Comparison of ENCODE assay signal across 30 cellular contexts in the genomic region with DNA sequence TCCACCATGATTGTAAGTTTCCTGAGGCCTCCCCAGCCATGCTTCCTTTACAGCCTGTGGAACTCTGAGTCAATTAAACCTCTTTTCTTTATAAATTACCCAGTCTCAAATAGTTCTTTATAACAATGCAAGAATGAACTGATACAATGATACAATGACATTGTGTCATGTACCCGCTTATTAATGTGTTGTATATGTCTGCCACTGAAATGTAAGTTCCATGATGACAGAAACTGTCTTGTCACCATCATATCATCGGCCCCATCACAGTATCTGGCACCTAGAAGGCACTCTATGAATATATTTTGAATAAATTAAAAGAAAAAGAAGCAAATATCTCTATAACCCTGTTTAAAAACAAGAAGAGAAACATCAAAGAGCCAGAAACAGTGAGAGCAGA. TPM values are rescaled to one million over a fixed set of nuclear protein-coding genes. Genes with fewer than 3 reads are reported as not detected.
"Had no signal": no experiment of that assay in that cellular context is flagged by ENCODE, and none has a peak within 500 bp of the region (broad histone marks: within the 10 kb centered on the region; RNA-seq: fewer than 3 reads in every experiment).

No MANE protein-coding gene starts in this region.

- H3K27ac ChIP-seq: adrenal gland, ascending aorta, body of pancreas, brain microvascular endothelial cell, breast epithelium, cardiac muscle cell had no signal

- H3K4me3 ChIP-seq: adrenal gland, ascending aorta, body of pancreas, breast epithelium, cardiac muscle cell had no signal

- H3K36me3 ChIP-seq: adrenal gland, ascending aorta, brain microvascular endothelial cell, breast epithelium, cardiac muscle cell had no signal

- H3K27me3 ChIP-seq: ascending aorta, body of pancreas, brain microvascular endothelial cell, breast epithelium had no signal

- H3K9me3 ChIP-seq: adrenal gland, ascending aorta, body of pancreas, breast epithelium had no signal

- DNase-seq: activated effector memory CD4-positive, alpha-beta T cell treated with anti-CD3 and anti-CD28 coated beads, Interleukin-2, amount 50 U/mL, for 16 hours; activated effector memory CD4-positive, alpha-beta T cell treated with Interleukin-2 at 50 U/mL for 16 hours; activated gamma-delta T cell; activated gamma-delta T cell treated with Interleukin-2 at 50 U/mL for 16 hours; activated naive CD4-positive, alpha-beta T cell; activated naive CD4-positive, alpha-beta T cell treated with anti-CD3 and anti-CD28 coated beads for 36 hours; activated naive CD4-positive, alpha-beta T cell treated with anti-CD3 and anti-CD28 coated beads, Interleukin-2, amount 10 ng/mL, durations not matched to agents 7 days and 5 days; activated naive CD4-positive, alpha-beta T cell treated with anti-CD3 and anti-CD28 coated beads, Interleukin-2, amount 50 U/mL, for 16 hours; activated naive CD4-positive, alpha-beta T cell treated with Interleukin-2 at 50 U/mL for 16 hours; activated naive CD8-positive, alpha-beta T cell treated with anti-CD3 and anti-CD28 coated beads for 36 hours; activated naive CD8-positive, alpha-beta T cell treated with anti-CD3 and anti-CD28 coated beads, Interleukin-2, amount 10 ng/mL, durations not matched to agents 7 days and 5 days; activated naive CD8-positive, alpha-beta T cell treated with anti-CD3 and anti-CD28 coated beads, Interleukin-2, amount 50 U/mL, for 24 hours; activated T-cell treated with anti-CD3 and anti-CD28 coated beads, Interleukin-2, amount 50 U/mL, for 1 hour; activated T-cell treated with anti-CD3 and anti-CD28 coated beads, Interleukin-2, amount 50 U/mL, for 24 hours; activated T-cell treated with anti-CD3 and anti-CD28 coated beads, Interleukin-2, amount 50 U/mL, for 4 hours; activated T-cell treated with anti-CD3 and anti-CD28 coated beads, Interleukin-2, amount 50 U/mL, for 48 hours; activated T-cell treated with anti-CD3 and anti-CD28 coated beads, Interleukin-2, amount 50 U/mL, for 72 hours; adrenal gland; amniotic stem cell; amygdala; anterior cingulate cortex; aorta; body of pancreas; brain microvascular endothelial cell; caudate nucleus; cerebellar nuclear complex had no signal

RNA-seq across cellular contexts. Expression of a gene that starts 29.6 kb away (rescaled TPM):
- polyA plus RNA-seq: adipose tissue, adrenal gland, aorta, cardiac muscle cell had no signal
